Comparison of ENCODE assay signal across 1 cellular context in genomic region chr19:35955881-35956634, GRCh38.
TF ChIP-seq lines count a peak whose summit lies in the region.

No MANE protein-coding gene starts in this region.

TF ChIP-seq in HEK293, 187 proteins besides CTCF, POLR2A, EP300 and RAD21 (continued from another document):
- TF ChIP-seq ZNF404 (tag by site-specific recombination; IDR thresholded peaks at IDR 0.05) (no peak), ZNF623 (tag by site-specific recombination; IDR thresholded peaks at IDR 0.05) (peak; percentile 46), ZXDB (tag by site-specific recombination; IDR thresholded peaks at IDR 0.05) (no peak), YY1 (tag by site-specific recombination; IDR thresholded peaks at IDR 0.05) (no peak)
